In genomic region chr2:127568128-127568527, GRCh38 we compare ENCODE assay signal across 16 cellular contexts.
"Had no signal": no experiment of that assay in that cellular context is flagged by ENCODE, and none has a peak within 500 bp of the region (broad histone marks: within the 10 kb centered on the region; RNA-seq: fewer than 3 reads in every experiment).

No MANE protein-coding gene starts in this region.

- H3K27ac ChIP-seq: brain microvascular endothelial cell, esophagus squamous epithelium, ovary, VCaP had no signal

- H3K4me3 ChIP-seq: dorsolateral prefrontal cortex, esophagus squamous epithelium, ovary had no signal

- H3K27me3 ChIP-seq: brain microvascular endothelial cell, esophagus squamous epithelium, ovary had no signal

- H3K36me3 ChIP-seq: brain microvascular endothelial cell, esophagus squamous epithelium, ovary had no signal

- H3K9me3 ChIP-seq: esophagus squamous epithelium, ovary had no signal

- ATAC-seq: activated T-helper 17 cell treated with anti-CD3 and anti-CD28 coated beads, Interleukin-2, amount 50 U/mL, for 72 hours; left colon had no signal

- DNase-seq: activated CD4-positive, alpha-beta memory T cell treated with anti-CD3 and anti-CD28 coated beads for 36 hours; amniotic stem cell; brain microvascular endothelial cell; esophagus squamous epithelium; foreskin fibroblast; left colon; nephron progenitor cell; retina; stimulated activated CD4-positive, alpha-beta T cell treated with anti-CD3 and anti-CD28 coated beads, Interleukin-1b, Interleukin-23, amount 100 ng/mL, for 48 hours; stimulated activated naive CD4-positive, alpha-beta T cell; substantia nigra; T1000 had no signal
